ENCODE assay signal across 8 cellular contexts in the genomic region with DNA sequence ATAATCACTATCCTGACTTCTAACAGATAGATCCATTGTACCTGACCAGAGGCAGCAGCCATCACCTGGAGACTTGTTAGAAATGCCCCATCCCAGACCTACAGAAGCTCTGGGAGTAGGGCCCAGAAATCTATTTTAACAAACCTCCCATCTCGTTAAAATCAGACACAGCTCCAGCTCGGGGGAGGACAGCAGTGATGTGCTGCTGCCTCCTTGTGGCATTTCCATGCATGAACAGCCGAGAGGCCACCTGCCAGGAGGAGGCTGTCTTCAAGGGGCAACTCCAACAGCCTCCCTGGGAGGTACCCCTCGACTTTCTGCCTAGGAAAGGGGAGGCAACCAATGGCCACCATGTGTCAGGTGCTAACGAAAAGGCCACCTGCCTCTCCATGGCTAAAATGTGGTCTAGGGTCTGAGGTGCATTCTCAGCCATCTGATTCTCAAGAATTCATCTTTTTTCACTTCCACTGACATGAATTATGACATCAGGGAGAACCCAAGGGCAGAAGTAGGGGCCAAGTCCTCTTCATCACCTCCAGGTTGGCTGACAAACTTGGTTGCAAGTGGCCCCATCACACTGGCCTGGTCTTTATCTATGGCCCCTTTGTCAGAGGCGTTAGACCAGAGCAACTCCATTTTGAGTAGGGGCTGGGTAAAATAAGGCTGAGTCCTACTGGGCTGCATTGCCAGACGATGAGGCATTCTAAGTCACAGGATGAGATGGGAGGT. TPM values are rescaled to one million over a fixed set of nuclear protein-coding genes. Genes with fewer than 3 reads are reported as not detected.
A peak's percentile ranks its signal among the peaks of the same experiment; 100 is the strongest.
DNase-seq lines count a peak whose midpoint lies in the region; ATAC-seq, FAIRE-seq and TF ChIP-seq lines count a peak whose summit lies in the region.

No MANE protein-coding gene starts in this region.

- H3K9ac ChIP-seq in astrocyte (ENCODE audit: low read length) = no peak overlapping the region

- peak overlapping the region; percentile 36 for H3K27ac Mint-ChIP-seq in astrocyte (ENCODE audit: unreplicated experiment)

- no peak overlapping the region for H2AFZ ChIP-seq in astrocyte (ENCODE audit: low read depth, low read length)

- H3K27me3 Mint-ChIP-seq in astrocyte (ENCODE audit: low read depth, unreplicated experiment) = no peaks in the 10 kb centered on the region

- DNase-seq in ELF-1 (ENCODE audit: low read depth, low spot score) (peak; percentile 78), Kasumi-1 (lab: John Stamatoyannopoulos, UW) (peak; percentile 53 to 60), T follicular helper cell (ENCODE audit: low read depth) (peak; percentile 39), astrocyte (ENCODE audit: low read depth) (no peak), hippocampal formation (lab: John Stamatoyannopoulos, UW) (peak; percentile 52 to 74), small intestine (peak; percentile 62)

- no peaks in the 10 kb centered on the region for H4K20me1 ChIP-seq in astrocyte (ENCODE audit: insufficient read depth, low read length)

- peaks cover 3% of the 10 kb centered on the region for H3K9me3 Mint-ChIP-seq in astrocyte (ENCODE audit: unreplicated experiment)

- WGBS in small intestine, 3 donors = 27 to 32% (median 28%) methylated on average over 7 of the region's 7 CpGs

- H3K4me2 ChIP-seq in astrocyte (ENCODE audit: low read length) = no peak overlapping the region

- peak; percentile 88 for TF ChIP-seq CTCF in astrocyte (IDR thresholded peaks at IDR 0.05; ENCODE audit: insufficient read depth, low read depth, low read length)

- H3K4me1 ChIP-seq in astrocyte (ENCODE audit: insufficient read depth, low read length) (peaks cover 24% of the 10 kb centered on the region), small intestine (ENCODE audit: control insufficient read depth in 2 of 2, insufficient read depth in 1 of 2, low read depth in 1 of 2, low read length in 1 of 2) (no peaks in the 10 kb centered on the region)

- no peak overlapping the region for H3K4me3 Mint-ChIP-seq in astrocyte (ENCODE audit: unreplicated experiment)

- H3K4me3 ChIP-seq in astrocyte (ENCODE audit: insufficient read depth, low read depth, low read length) (no peak overlapping the region), small intestine (ENCODE audit: low read depth in 1 of 2, low read length in 2 of 2) (no peak overlapping the region)

- no peak for FAIRE-seq in astrocyte (lab: Jason Lieb, UNC)
- no peak for FAIRE-seq in small intestine (lab: Jason Lieb, UNC)

- H3K4me1 Mint-ChIP-seq in astrocyte (ENCODE audit: low read depth, unreplicated experiment) = peaks cover 46% of the 10 kb centered on the region

- ATAC-seq in GM19452 (IDR thresholded peaks at IDR 0.05; ENCODE audit: unreplicated experiment) (no peak), GM19328 (IDR thresholded peaks at IDR 0.05; ENCODE audit: unreplicated experiment) (no peak)

- no peak overlapping the region for H3K27ac ChIP-seq in astrocyte (ENCODE audit: low read depth, low read length)
- no peak overlapping the region for H3K27ac ChIP-seq in small intestine (ENCODE audit: low read depth in 1 of 2, low read length in 1 of 2)

- no peaks in the 10 kb centered on the region for H3K36me3 Mint-ChIP-seq in astrocyte (ENCODE audit: low read depth, unreplicated experiment)

- H3K27me3 ChIP-seq in astrocyte (ENCODE audit: insufficient read depth, low read length) (no peaks in the 10 kb centered on the region), small intestine (ENCODE audit: control insufficient read depth in 2 of 2, insufficient read depth in 2 of 2, low read length in 2 of 2) (no peaks in the 10 kb centered on the region)

- H3K9me3 ChIP-seq in astrocyte (ENCODE audit: insufficient read depth, low read depth, low read length) (no peaks in the 10 kb centered on the region), small intestine (ENCODE audit: control insufficient read depth, low read depth) (no peaks in the 10 kb centered on the region)

- no peaks in the 10 kb centered on the region for H3K79me2 ChIP-seq in astrocyte (ENCODE audit: insufficient read depth, low read length)

- no peaks in the 10 kb centered on the region for H3K36me3 ChIP-seq in astrocyte (ENCODE audit: insufficient read depth, low read length)
- H3K36me3 ChIP-seq in small intestine (ENCODE audit: control insufficient read depth in 2 of 2, insufficient read depth in 2 of 2, low read length in 2 of 2) = no peaks in the 10 kb centered on the region

RNA-seq across cellular contexts. Expression of a gene that starts 12.2 kb away (rescaled TPM):
- total RNA-seq in astrocyte = 0.14 and 0.17 TPM in 2 replicates
- under 1 TPM in 1 of 3 donors, not detected in 2; 0.67 TPM for polyA plus RNA-seq in small intestine

RNA-seq across cellular contexts. Expression of a gene that starts 18.3 kb away (rescaled TPM):
- total RNA-seq in astrocyte = not detected in 2 replicates
- polyA plus RNA-seq in small intestine = 1 to 10 TPM in 2 of 3 donors, not detected in 1; 1.9 to 2.2 TPM
